In the genomic region with DNA sequence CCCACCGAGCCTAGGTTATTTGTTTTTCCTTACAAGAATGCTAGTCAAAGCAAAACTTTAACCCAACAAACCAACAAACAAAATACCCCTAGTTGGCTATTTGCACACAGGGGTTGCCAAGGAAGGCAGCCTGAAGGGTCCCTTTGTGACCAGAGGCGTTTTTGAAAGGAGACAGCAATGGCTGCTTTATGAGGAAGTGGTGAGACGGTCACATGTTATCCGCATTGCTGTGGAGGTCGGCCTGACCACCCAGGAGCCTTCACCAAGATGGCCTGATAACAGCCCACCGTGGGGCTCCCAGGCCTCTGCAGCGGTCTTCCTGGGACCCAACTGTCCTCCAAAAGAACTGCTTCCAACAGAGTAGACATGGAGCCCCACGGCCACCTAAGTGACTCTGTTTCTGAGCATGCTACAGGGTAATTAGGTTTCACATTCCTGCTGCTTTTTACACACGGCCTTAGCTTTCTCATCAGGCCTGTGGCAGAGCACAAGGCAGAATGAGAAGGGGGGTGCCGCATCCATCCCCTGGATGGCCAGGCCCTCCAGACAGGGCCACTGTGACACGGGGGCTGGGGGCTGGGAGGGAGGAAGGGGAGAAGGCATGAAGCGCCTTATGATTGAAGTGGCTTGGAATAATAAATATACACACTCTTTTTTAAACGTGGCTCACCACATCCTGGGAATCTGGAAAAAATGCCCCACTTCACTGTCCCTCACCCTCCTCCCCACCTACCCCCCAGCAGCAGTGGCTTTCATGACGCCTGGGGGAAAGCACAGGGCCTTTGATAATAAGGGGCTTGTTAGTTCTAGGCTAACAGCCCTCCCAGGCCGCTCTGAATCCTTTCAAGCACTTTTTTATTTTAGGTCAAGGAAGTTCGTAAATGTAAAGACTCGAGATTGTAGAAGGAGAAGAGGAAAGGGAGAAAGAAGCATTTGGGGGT, we compare ENCODE assay signal across 1 cellular context.
TF ChIP-seq lines count a peak whose summit lies in the region.

No MANE protein-coding gene starts in this region.

TF ChIP-seq in endothelial cell of umbilical vein, 7 proteins besides CTCF, POLR2A, EP300 and RAD21:
- TF ChIP-seq, protein P1, sequence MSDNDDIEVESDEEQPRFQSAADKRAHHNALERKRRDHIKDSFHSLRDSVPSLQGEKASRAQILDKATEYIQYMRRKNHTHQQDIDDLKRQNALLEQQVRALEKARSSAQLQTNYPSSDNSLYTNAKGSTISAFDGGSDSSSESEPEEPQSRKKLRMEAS (IDR thresholded peaks at IDR 0.05; ENCODE audit: insufficient read depth, insufficient read length), result no peak
- TF ChIP-seq POLR2AphosphoS5 (IDR thresholded peaks at IDR 0.05; ENCODE audit: insufficient read depth, low read depth, low read length), result no peak
- no peak for TF ChIP-seq EZH2 (IDR thresholded peaks at IDR 0.05; ENCODE audit: borderline replicate concordance, low read depth, low read length, severe bottlenecking)
- TF ChIP-seq FOS (IDR thresholded peaks at IDR 0.05; ENCODE audit: borderline replicate concordance, insufficient read depth, low read length), result no peak
- no peak for TF ChIP-seq JUN (IDR thresholded peaks at IDR 0.05; ENCODE audit: borderline replicate concordance, insufficient read depth, insufficient read length, low read depth)
- no peak for TF ChIP-seq GATA2 (IDR thresholded peaks at IDR 0.05; ENCODE audit: insufficient read depth, insufficient read length, low read depth, low read length)
- TF ChIP-seq MYC (IDR thresholded peaks at IDR 0.05; ENCODE audit: low read depth, low read length), result no peak
TF ChIP-seq in endothelial cell of umbilical vein: peak in this region for 0.
